8 cellular contexts compared by ENCODE assay signal in genomic region chr12:6827982-6828670, GRCh38. TPM values are rescaled to one million over a fixed set of nuclear protein-coding genes. Genes with fewer than 3 reads are reported as not detected.
DNase-seq lines count a peak whose midpoint lies in the region; ATAC-seq and TF ChIP-seq lines count a peak whose summit lies in the region.

TSS of gene P3H3 (plus strand) at chr12:6828407. CDS start at chr12:6828441, 34 bp downstream.

- peaks cover 28% of the 10 kb centered on the region for H3K4me1 ChIP-seq in CD4-positive, alpha-beta memory T cell (ENCODE audit: insufficient read depth, low read length)
- H3K4me1 ChIP-seq in HUES48 (ENCODE audit: control insufficient read depth, insufficient read depth, low read length) (peaks cover 22% of the 10 kb centered on the region), mucosa of descending colon (ENCODE audit: low read depth) (peaks cover 6% of the 10 kb centered on the region), upper lobe of left lung (peaks cover 15 to 34% (median 28%) of the 10 kb centered on the region in 4 donors)

- POLR2A ChIA-PET in CD4-positive, alpha-beta memory T cell (lab: Charles Lee; ENCODE audit: partially characterized antibody), result interaction anchor here (0.6 to 3.6 kb wide), 16 partner anchors 12 to 367 kb away, joined by 3 to 26 read pairs (median 7); partner anchors contain the start of genes CD4, CDCA3, COPS7A and GNB3

- CTCF ChIA-PET in CD4-positive, alpha-beta memory T cell (lab: Charles Lee; ENCODE audit: partially characterized antibody), result interaction anchor here (1.4 to 18.9 kb wide), 7 partner anchors 24 to 104 kb away, joined by 3 to 303 read pairs (median 10); partner anchors contain the start of genes CD4, COPS7A, LAG3 and MLF2

- H3K9me3 Mint-ChIP-seq in CD4-positive, alpha-beta memory T cell, result no peaks in the 10 kb centered on the region
- H3K9me3 Mint-ChIP-seq in T-helper 2 cell treated with Interferon-gamma antibody and Interleukin-4, amounts not matched to agents 5 μg/mL and 100 μg/mL, for 36 hours, result no peaks in the 10 kb centered on the region

- peaks cover 9 to 38% (median 18%) of the 10 kb centered on the region in 4 donors for H3K4me1 Mint-ChIP-seq in CD4-positive, alpha-beta memory T cell
- H3K4me1 Mint-ChIP-seq in T-helper 2 cell treated with Interferon-gamma antibody and Interleukin-4, amounts not matched to agents 5 μg/mL and 100 μg/mL, for 36 hours (ENCODE audit: low read depth), result peaks cover 19% of the 10 kb centered on the region

- peaks cover 6 to 28% of the 10 kb centered on the region in 2 donors for H3K27me3 Mint-ChIP-seq in CD4-positive, alpha-beta memory T cell
- peaks cover 49% of the 10 kb centered on the region for H3K27me3 Mint-ChIP-seq in T-helper 2 cell treated with Interferon-gamma antibody and Interleukin-4, amounts not matched to agents 5 μg/mL and 100 μg/mL, for 36 hours (ENCODE audit: low read depth)

- TF ChIP-seq CTCF in mucosa of descending colon (IDR thresholded peaks at IDR 0.05), result no peak
- no peak for TF ChIP-seq CTCF in upper lobe of left lung (IDR thresholded peaks at IDR 0.05)

- peak; percentile 33 for ATAC-seq in mucosa of descending colon
- ATAC-seq in upper lobe of left lung (ENCODE audit: low FRiP score in 2 of 2), result peak in 1 of 2 donors; percentile 54

- H3K9me3 ChIP-seq in CD4-positive, alpha-beta memory T cell (ENCODE audit: control insufficient read depth in 1 of 2, low read length in 2 of 2), result no peaks in the 10 kb centered on the region
- no peaks in the 10 kb centered on the region for H3K9me3 ChIP-seq in HUES48 (ENCODE audit: control insufficient read depth, insufficient read depth, low read length)
- H3K9me3 ChIP-seq in mucosa of descending colon, result no peaks in the 10 kb centered on the region
- H3K9me3 ChIP-seq in upper lobe of left lung, result no peaks in the 10 kb centered on the region

- H3K4me3 ChIP-seq in CD4-positive, alpha-beta memory T cell (ENCODE audit: low read length in 2 of 2), result peak within 1 kb of the TSS; percentile 57 to 58
- H3K4me3 ChIP-seq in HUES48 (ENCODE audit: low read depth, low read length), result peak within 1 kb of the TSS; percentile 90
- peak within 1 kb of the TSS; percentile 30 for H3K4me3 ChIP-seq in mucosa of descending colon
- H3K4me3 ChIP-seq in upper lobe of left lung, result peak within 1 kb of the TSS; percentile 33 to 81 (median 72)

- peak within 1 kb of the TSS; percentile 86 to 92 (median 90) for H3K4me3 Mint-ChIP-seq in CD4-positive, alpha-beta memory T cell
- peak within 1 kb of the TSS; percentile 85 for H3K4me3 Mint-ChIP-seq in T-helper 2 cell treated with Interferon-gamma antibody and Interleukin-4, amounts not matched to agents 5 μg/mL and 100 μg/mL, for 36 hours

- no peak for TF ChIP-seq POLR2A in upper lobe of left lung (IDR thresholded peaks at IDR 0.05)

- H3K27ac Mint-ChIP-seq in CD4-positive, alpha-beta memory T cell, result peak within 1 kb of the TSS; percentile 72 to 89 (median 81)
- H3K27ac Mint-ChIP-seq in T-helper 2 cell treated with Interferon-gamma antibody and Interleukin-4, amounts not matched to agents 5 μg/mL and 100 μg/mL, for 36 hours, result peak within 1 kb of the TSS; percentile 59

- intact Hi-C loops in CD4-positive, alpha-beta memory T cell (cut with micrococcal nuclease), result loop anchor here (5.0 to 10.0 kb wide), 2 partner anchors 141 to 263 kb away; partner anchors contain the start of genes NOP2 and ZNF384
- intact Hi-C loops in mucosa of descending colon (cut with DNase I, micrococcal nuclease), result loop anchor here (5.0 to 10.0 kb wide), 2 partner anchors 76 to 93 kb away; partner anchors contain the start of gene MLF2 (in 1 of the 2)

- no peak within 1 kb of the TSS for H3K27ac ChIP-seq in CD4-positive, alpha-beta memory T cell (ENCODE audit: low read depth, low read length)
- H3K27ac ChIP-seq in HUES48 (ENCODE audit: low read depth, low read length) (peak within 1 kb of the TSS; percentile 22), epithelial cell of prostate (peak within 1 kb of the TSS; percentile 29), upper lobe of left lung (peak within 1 kb of the TSS; percentile 42 to 83 (median 64))

- TF ChIP-seq EP300 in upper lobe of left lung (IDR thresholded peaks at IDR 0.05), result no peak

- peaks cover 10% of the 10 kb centered on the region for H3K27me3 ChIP-seq in CD4-positive, alpha-beta memory T cell (ENCODE audit: insufficient read depth, low read length)
- peaks cover 38% of the 10 kb centered on the region for H3K27me3 ChIP-seq in HUES48 (ENCODE audit: control insufficient read depth, insufficient read depth, low read length)
- peaks cover 0 to 23% (median 8%) of the 10 kb centered on the region in 4 donors for H3K27me3 ChIP-seq in upper lobe of left lung

- H3K9ac ChIP-seq in HUES48 (ENCODE audit: low read depth, low read length), result peak within 1 kb of the TSS; percentile 68

- 2% methylated on average over 15 to 39 of the region's 42 CpGs for WGBS in upper lobe of left lung, 2 donors

- no peaks in the 10 kb centered on the region for H3K36me3 ChIP-seq in CD4-positive, alpha-beta memory T cell (ENCODE audit: insufficient read depth, low read length)
- peaks cover 26% of the 10 kb centered on the region for H3K36me3 ChIP-seq in HUES48 (ENCODE audit: control insufficient read depth, insufficient read depth, low read length)
- H3K36me3 ChIP-seq in mucosa of descending colon (ENCODE audit: low read depth), result no peaks in the 10 kb centered on the region
- H3K36me3 ChIP-seq in upper lobe of left lung, result no peaks in the 10 kb centered on the region

- H3K36me3 Mint-ChIP-seq in CD4-positive, alpha-beta memory T cell, result no peaks in the 10 kb centered on the region
- H3K36me3 Mint-ChIP-seq in T-helper 2 cell treated with Interferon-gamma antibody and Interleukin-4, amounts not matched to agents 5 μg/mL and 100 μg/mL, for 36 hours (ENCODE audit: low read depth), result no peaks in the 10 kb centered on the region

- DNase-seq in CD4-positive, alpha-beta memory T cell, result peak in 1 of 5 donors; percentile 37
- no peak for DNase-seq in T-helper 2 cell treated with Interferon-gamma antibody and Interleukin-4, amounts not matched to agents 5 μg/mL and 100 μg/mL, for 36 hours (ENCODE audit: low spot score)
- DNase-seq in epithelial cell of prostate (ENCODE audit: low read depth, low spot score) (no peak), mucosa of descending colon (peak in 1 of 3 donors; percentile 42), upper lobe of left lung (no peak), inferior parietal cortex (ENCODE audit: extremely low spot score) (no peak)
- DNase-seq in stimulated activated CD4-positive, alpha-beta T cell treated with anti-CD3 and anti-CD28 coated beads, Interleukin-4, amount 100 ng/mL, for 24 hours, result no peak

RNA-seq across cellular contexts. Expression of gene P3H3, which starts in this region (rescaled TPM):
- total RNA-seq in CD4-positive, alpha-beta memory T cell, result 10 to 100 TPM; 11.2 to 11.8 TPM
- polyA plus RNA-seq in CD4-positive, alpha-beta memory T cell, result 1 to 10 TPM in 1 of 2 donors, under 1 TPM in 1; 0.72 to 1.2 TPM
- total RNA-seq in mucosa of descending colon (10 to 100 TPM in 1 of 3 donors, 1 to 10 TPM in 2; 1.6 to 24.2 (median 5.2) TPM), upper lobe of left lung (10 to 100 TPM in 2 of 6 donors, 1 to 10 TPM in 4; 2.7 to 15.7 (median 7.0) TPM)

Comparison
In these comparisons a context has a peak if more than half of its experiments do, and no peak if none do; other contexts are left out.
1. H3K4me3 ChIP-seq: peak in every context shown above with its lines; median percentile 90 in HUES48; 72 in upper lobe of left lung; 58 in CD4-positive, alpha-beta memory T cell; 30 in mucosa of descending colon.